Comparison of ENCODE assay signal across 33 cellular contexts in genomic region chr10:47116445-47116844, GRCh38.
"Had no signal": no experiment of that assay in that cellular context is flagged by ENCODE, and none has a peak within 500 bp of the region (broad histone marks: within the 10 kb centered on the region; RNA-seq: fewer than 3 reads in every experiment).

No MANE protein-coding gene starts in this region.

- H3K4me1 Mint-ChIP-seq: stimulated activated naive B cell treated with anti-CD40 and anti-IgM and Interleukin-4, amounts not matched to agents 10 μg/mL and 1 μg/mL and 100 μg/mL, for 72 hours had no signal

- H3K4me1 ChIP-seq: esophagus muscularis mucosa, heart right ventricle, left ventricle myocardium inferior, prostate gland, stomach, thyroid gland had no signal

- H3K27ac Mint-ChIP-seq: activated naive CD4-positive, alpha-beta T cell treated with anti-CD3 and anti-CD28 coated beads, Interleukin-2, amount 10 ng/mL, durations not matched to agents 7 days and 5 days; activated naive CD8-positive, alpha-beta T cell treated with anti-CD3 and anti-CD28 coated beads, Interleukin-2, amount 10 ng/mL, durations not matched to agents 7 days and 5 days; activated T-helper 1 cell treated with anti-CD3 and anti-CD28 coated beads, Interleukin-12 subunit alpha, Interleukin-12 subunit beta, Interleukin-2, Interleukin-4 antibody, amounts not matched to agents 30 ng/mL and 10 ng/mL and 1 ng/mL, durations not matched to agents 14 hours and 24 hours and 36 hours; dendritic cell treated with granulocyte-macrophage colony-stimulating factor and Interleukin-4, amounts not matched to agents 40 ng/mL and 50 ng/mL, for 4 days; nephron; stimulated activated naive B cell treated with anti-CD40 and anti-IgM and Interleukin-4, amounts not matched to agents 10 μg/mL and 1 μg/mL and 100 μg/mL, for 72 hours; T-helper 1 cell treated with Interleukin-12 subunit alpha and Interleukin-12 subunit beta and Interleukin-4 antibody, amounts not matched to agents 30 μg/mL and 1 μg/mL, for 36 hours had no signal

- H3K27ac ChIP-seq: esophagus muscularis mucosa, heart right ventricle, left ventricle myocardium inferior, neutrophil, ovary, prostate gland, skin epidermis, stomach, thyroid gland, WERI-Rb-1 had no signal

- H3K27me3 ChIP-seq: esophagus muscularis mucosa, neutrophil, ovary, thyroid gland had no signal

- H3K9me3 ChIP-seq: esophagus muscularis mucosa, heart right ventricle, left ventricle myocardium inferior, neutrophil, ovary, prostate gland, stomach, thyroid gland had no signal

- H3K4me3 ChIP-seq: esophagus muscularis mucosa, heart right ventricle, left ventricle myocardium inferior, ovary, prostate gland, skin epidermis, stomach, thyroid gland had no signal

- ATAC-seq: activated CD4-positive, CD25-positive, alpha-beta regulatory T cell treated with anti-CD3 and anti-CD28 coated beads, Interleukin-2, amount 50 U/mL, for 24 hours; heart right ventricle; sciatic nerve; stimulated activated naive B cell treated with anti-CD40 and anti-IgM and Interleukin-4, amounts not matched to agents 10 μg/mL and 1 μg/mL and 100 μg/mL, for 72 hours had no signal

- H3K4me3 Mint-ChIP-seq: activated naive CD4-positive, alpha-beta T cell treated with anti-CD3 and anti-CD28 coated beads, Interleukin-2, amount 10 ng/mL, durations not matched to agents 7 days and 5 days; activated naive CD8-positive, alpha-beta T cell treated with anti-CD3 and anti-CD28 coated beads, Interleukin-2, amount 10 ng/mL, durations not matched to agents 7 days and 5 days; activated T-helper 1 cell treated with anti-CD3 and anti-CD28 coated beads, Interleukin-12 subunit alpha, Interleukin-12 subunit beta, Interleukin-2, Interleukin-4 antibody, amounts not matched to agents 30 ng/mL and 10 ng/mL and 1 ng/mL, durations not matched to agents 14 hours and 24 hours and 36 hours; dendritic cell treated with granulocyte-macrophage colony-stimulating factor and Interleukin-4, amounts not matched to agents 40 ng/mL and 50 ng/mL, for 4 days; nephron; stimulated activated naive B cell treated with anti-CD40 and anti-IgM and Interleukin-4, amounts not matched to agents 10 μg/mL and 1 μg/mL and 100 μg/mL, for 72 hours; T-helper 1 cell treated with Interleukin-12 subunit alpha and Interleukin-12 subunit beta and Interleukin-4 antibody, amounts not matched to agents 30 μg/mL and 1 μg/mL, for 36 hours had no signal

- DNase-seq: activated CD4-positive, alpha-beta T cell treated with anti-CD3 and anti-CD28 coated beads for 48 hours; activated CD4-positive, alpha-beta T cell treated with anti-CD3 and anti-CD28 coated beads, Interleukin-2, amount 50 U/mL, for 48 hours; activated CD8-positive, alpha-beta memory T cell treated with anti-CD3 and anti-CD28 coated beads for 24 hours; activated gamma-delta T cell; activated naive CD4-positive, alpha-beta T cell treated with anti-CD3 and anti-CD28 coated beads, Interleukin-2, amount 10 ng/mL, durations not matched to agents 7 days and 5 days; activated naive CD8-positive, alpha-beta T cell treated with anti-CD3 and anti-CD28 coated beads, Interleukin-2, amount 10 ng/mL, durations not matched to agents 7 days and 5 days; activated T-cell treated with anti-CD3 and anti-CD28 coated beads, Interleukin-2, amount 50 U/mL, for 1 hour; amniotic stem cell; caudate nucleus; effector CD4-positive, alpha-beta T cell; foreskin melanocyte; heart right ventricle; kidney glomerular epithelial cell; left ventricle myocardium inferior; mammary epithelial cell; ovary; retina; stimulated activated CD4-positive, alpha-beta T cell treated with anti-CD3 and anti-CD28 coated beads, Interleukin-1b, Interleukin-23, amount 100 ng/mL, for 48 hours; stimulated activated naive B cell treated with anti-CD40 and anti-IgM and Interleukin-4, amounts not matched to agents 10 μg/mL and 1 μg/mL and 100 μg/mL, for 72 hours; stomach; T1000; thyroid gland; WERI-Rb-1 had no signal

- H3K9me3 Mint-ChIP-seq: activated naive CD4-positive, alpha-beta T cell treated with anti-CD3 and anti-CD28 coated beads, Interleukin-2, amount 10 ng/mL, durations not matched to agents 7 days and 5 days; activated naive CD8-positive, alpha-beta T cell treated with anti-CD3 and anti-CD28 coated beads, Interleukin-2, amount 10 ng/mL, durations not matched to agents 7 days and 5 days; activated T-helper 1 cell treated with anti-CD3 and anti-CD28 coated beads, Interleukin-12 subunit alpha, Interleukin-12 subunit beta, Interleukin-2, Interleukin-4 antibody, amounts not matched to agents 30 ng/mL and 10 ng/mL and 1 ng/mL, durations not matched to agents 14 hours and 24 hours and 36 hours; dendritic cell treated with granulocyte-macrophage colony-stimulating factor and Interleukin-4, amounts not matched to agents 40 ng/mL and 50 ng/mL, for 4 days; nephron; stimulated activated naive B cell treated with anti-CD40 and anti-IgM and Interleukin-4, amounts not matched to agents 10 μg/mL and 1 μg/mL and 100 μg/mL, for 72 hours; T-helper 1 cell treated with Interleukin-12 subunit alpha and Interleukin-12 subunit beta and Interleukin-4 antibody, amounts not matched to agents 30 μg/mL and 1 μg/mL, for 36 hours had no signal

- H3K36me3 ChIP-seq: esophagus muscularis mucosa, heart right ventricle, left ventricle myocardium inferior, neutrophil, ovary, prostate gland, stomach, thyroid gland, WERI-Rb-1 had no signal

- H3K36me3 Mint-ChIP-seq: activated naive CD4-positive, alpha-beta T cell treated with anti-CD3 and anti-CD28 coated beads, Interleukin-2, amount 10 ng/mL, durations not matched to agents 7 days and 5 days; activated naive CD8-positive, alpha-beta T cell treated with anti-CD3 and anti-CD28 coated beads, Interleukin-2, amount 10 ng/mL, durations not matched to agents 7 days and 5 days; stimulated activated naive B cell treated with anti-CD40 and anti-IgM and Interleukin-4, amounts not matched to agents 10 μg/mL and 1 μg/mL and 100 μg/mL, for 72 hours had no signal
